ENCODE assay signal across 14 cellular contexts in genomic region chr10:83545901-83546391, GRCh38.
DNase-seq lines count a peak whose midpoint lies in the region; ATAC-seq and TF ChIP-seq lines count a peak whose summit lies in the region.
"Had no signal": no experiment of that assay in that cellular context is flagged by ENCODE, and none has a peak within 500 bp of the region (broad histone marks: within the 10 kb centered on the region; RNA-seq: fewer than 3 reads in every experiment).

No MANE protein-coding gene starts in this region.

- H3K4me1 ChIP-seq in BE2C (peaks cover 17% of the 10 kb centered on the region), OCI-LY3 (ENCODE audit: low read length) (peaks cover 32% of the 10 kb centered on the region), left ventricle myocardium inferior (peaks cover 18% of the 10 kb centered on the region), suprapubic skin (peaks cover 3% of the 10 kb centered on the region), adrenal gland (replicated peaks in 1 of 2) (no peaks in the 10 kb centered on the region)
- H3K4me1 ChIP-seq: spleen, upper lobe of left lung had no signal

- H3K9ac ChIP-seq in OCI-LY3 (ENCODE audit: low read length), result 0 out of 2 replicates have a peak overlapping the region, but pooled peaks have one; percentile 17

- no peaks in the 10 kb centered on the region for H3K79me2 ChIP-seq in OCI-LY3 (ENCODE audit: low read length)

- H3K4me3 ChIP-seq in BE2C (ENCODE audit: low read depth, low read length), result peak overlapping the region; percentile 45
- peak overlapping the region; percentile 54 for H3K4me3 ChIP-seq in OCI-LY3 (ENCODE audit: low read length)
- H3K4me3 ChIP-seq in left ventricle myocardium inferior, result no peak overlapping the region
- no peak overlapping the region for H3K4me3 ChIP-seq in suprapubic skin
- no peak overlapping the region for H3K4me3 ChIP-seq in adrenal gland
- H3K4me3 ChIP-seq: spleen, upper lobe of left lung had no signal

- peak overlapping the region; percentile 68 for H3K4me2 ChIP-seq in OCI-LY3 (ENCODE audit: low read length)

- H3K9me3 ChIP-seq in BE2C (no peaks in the 10 kb centered on the region), OCI-LY3 (ENCODE audit: insufficient read depth, low read length) (no peaks in the 10 kb centered on the region), left ventricle myocardium inferior (replicated peaks) (peaks cover 22% of the 10 kb centered on the region), suprapubic skin (no peaks in the 10 kb centered on the region), adrenal gland (replicated peaks in 1 of 3) (no peaks in the 10 kb centered on the region)
- H3K9me3 ChIP-seq: upper lobe of left lung had no signal

- TF ChIP-seq EP300 in suprapubic skin (IDR thresholded peaks at IDR 0.05), result no peak

- intact Hi-C loops in left ventricle myocardium inferior (cut with micrococcal nuclease), result no loop called here
- intact Hi-C loops in adrenal gland (cut with DNase I), result no loop called here

- no peak for TF ChIP-seq CTCF in BE2C (IDR thresholded peaks at IDR 0.05; ENCODE audit: low read depth, low read length)
- no peak for TF ChIP-seq CTCF in OCI-LY3 (IDR thresholded peaks at IDR 0.05; ENCODE audit: low read depth, low read length)
- TF ChIP-seq CTCF in left ventricle myocardium inferior (IDR thresholded peaks at IDR 0.05; ENCODE audit: borderline replicate concordance), result no peak
- no peak for TF ChIP-seq CTCF in suprapubic skin (IDR thresholded peaks at IDR 0.05)
- TF ChIP-seq CTCF in adrenal gland (IDR thresholded peaks at IDR 0.05), result no peak

- no peak overlapping the region for H3K27ac ChIP-seq in OCI-LY3 (ENCODE audit: low read length)
- peak overlapping the region; percentile 68 for H3K27ac ChIP-seq in left ventricle myocardium inferior (replicated peaks)
- H3K27ac ChIP-seq in suprapubic skin, result no peak overlapping the region
- no peak overlapping the region for H3K27ac ChIP-seq in adrenal gland
- H3K27ac ChIP-seq: epithelial cell of prostate, spleen, upper lobe of left lung, VCaP had no signal

- H4K20me1 ChIP-seq in OCI-LY3 (ENCODE audit: insufficient read depth, low read length), result no peaks in the 10 kb centered on the region

- H3K36me3 ChIP-seq in BE2C (no peaks in the 10 kb centered on the region), OCI-LY3 (replicated peaks; ENCODE audit: low read depth, low read length) (no peaks in the 10 kb centered on the region), left ventricle myocardium inferior (no peaks in the 10 kb centered on the region), suprapubic skin (no peaks in the 10 kb centered on the region), adrenal gland (replicated peaks in 1 of 2) (no peaks in the 10 kb centered on the region)
- H3K36me3 ChIP-seq: spleen, upper lobe of left lung had no signal

- H3K27me3 ChIP-seq in BE2C, result no peaks in the 10 kb centered on the region
- H3K27me3 ChIP-seq in OCI-LY3 (ENCODE audit: low read depth, low read length), result no peaks in the 10 kb centered on the region
- H3K27me3 ChIP-seq in left ventricle myocardium inferior (ENCODE audit: low read depth), result no peaks in the 10 kb centered on the region
- H3K27me3 ChIP-seq in suprapubic skin, result no peaks in the 10 kb centered on the region
- H3K27me3 ChIP-seq in adrenal gland, result no peaks in the 10 kb centered on the region
- H3K27me3 ChIP-seq: spleen, upper lobe of left lung had no signal

- no peak for TF ChIP-seq POLR2A in suprapubic skin (IDR thresholded peaks at IDR 0.05)
- TF ChIP-seq POLR2A in adrenal gland (IDR thresholded peaks at IDR 0.05), result no peak

- DNase-seq in BE2C (peak; percentile 79), left ventricle myocardium inferior (peak; percentile 57), suprapubic skin (ENCODE audit: low spot score in 2 of 2) (no peak), adrenal gland (no peak)
- DNase-seq: NCI-H446, SHP77 treated with DMSO at 0.1 percent for 48 hours, spleen, upper lobe of left lung had no signal

- no peak overlapping the region; the same call in 1 of the 2 replicates for H2AFZ ChIP-seq in OCI-LY3 (ENCODE audit: low read depth, low read length)

- 21% methylated on average over 4 of the region's 4 CpGs for WGBS in suprapubic skin
- 7 to 10% (median 8%) methylated on average over 4 of the region's 4 CpGs for WGBS in adrenal gland, 4 donors

- ATAC-seq in GM19023 (IDR thresholded peaks at IDR 0.05; ENCODE audit: unreplicated experiment) (peak; percentile 40), esophagus mucosa (no peak), HG03159 (IDR thresholded peaks at IDR 0.05; ENCODE audit: unreplicated experiment) (no peak)

Comparison
In these comparisons a context has a peak if more than half of its experiments do, and no peak if none do; other contexts are left out.
1. DNase-seq: peak in BE2C (single experiment) and left ventricle myocardium inferior (single experiment); none in suprapubic skin (0 of 2) and adrenal gland (0 of 7).
2. H3K4me3 ChIP-seq: peak in BE2C (single experiment) and OCI-LY3 (single experiment); none in left ventricle myocardium inferior (single experiment), suprapubic skin (single experiment) and adrenal gland (0 of 4).